6 cellular contexts compared by ENCODE assay signal in genomic region chr16:82947675-82948074, GRCh38.
"Had no signal": no experiment of that assay in that cellular context is flagged by ENCODE, and none has a peak within 500 bp of the region (broad histone marks: within the 10 kb centered on the region; RNA-seq: fewer than 3 reads in every experiment).

No MANE protein-coding gene starts in this region.

- H3K27ac ChIP-seq: HL-60 had no signal

- H3K4me3 ChIP-seq: K562 had no signal

- ATAC-seq: HepG2, K562 had no signal

- DNase-seq: IMR-90, KBM-7, KG1 had no signal
